1 cellular context compared by ENCODE assay signal in the genomic region with DNA sequence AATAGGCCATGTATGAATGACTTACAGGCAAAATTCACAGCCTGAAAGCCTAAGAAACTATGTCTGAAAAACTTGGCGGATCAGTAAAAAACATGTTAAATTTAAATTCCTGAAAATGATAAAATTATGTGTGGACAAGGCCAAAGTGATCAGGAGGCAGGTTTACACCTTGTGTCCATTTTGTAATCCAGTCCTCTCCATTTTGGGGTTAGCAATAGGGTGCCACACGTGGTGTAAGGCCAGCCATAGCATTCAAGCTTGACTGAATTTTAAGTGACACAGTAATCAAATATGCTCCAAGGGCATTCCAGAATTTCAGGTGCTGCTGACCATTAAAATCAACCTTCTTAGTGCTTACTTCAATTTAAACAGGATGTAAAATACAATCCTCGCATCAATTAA.
TF ChIP-seq lines count a peak whose summit lies in the region.

No MANE protein-coding gene starts in this region.

TF ChIP-seq in HepG2, 621 proteins besides CTCF, POLR2A, EP300 and RAD21 (continued from another document and continues in another):
- TF ChIP-seq, protein P1, sequence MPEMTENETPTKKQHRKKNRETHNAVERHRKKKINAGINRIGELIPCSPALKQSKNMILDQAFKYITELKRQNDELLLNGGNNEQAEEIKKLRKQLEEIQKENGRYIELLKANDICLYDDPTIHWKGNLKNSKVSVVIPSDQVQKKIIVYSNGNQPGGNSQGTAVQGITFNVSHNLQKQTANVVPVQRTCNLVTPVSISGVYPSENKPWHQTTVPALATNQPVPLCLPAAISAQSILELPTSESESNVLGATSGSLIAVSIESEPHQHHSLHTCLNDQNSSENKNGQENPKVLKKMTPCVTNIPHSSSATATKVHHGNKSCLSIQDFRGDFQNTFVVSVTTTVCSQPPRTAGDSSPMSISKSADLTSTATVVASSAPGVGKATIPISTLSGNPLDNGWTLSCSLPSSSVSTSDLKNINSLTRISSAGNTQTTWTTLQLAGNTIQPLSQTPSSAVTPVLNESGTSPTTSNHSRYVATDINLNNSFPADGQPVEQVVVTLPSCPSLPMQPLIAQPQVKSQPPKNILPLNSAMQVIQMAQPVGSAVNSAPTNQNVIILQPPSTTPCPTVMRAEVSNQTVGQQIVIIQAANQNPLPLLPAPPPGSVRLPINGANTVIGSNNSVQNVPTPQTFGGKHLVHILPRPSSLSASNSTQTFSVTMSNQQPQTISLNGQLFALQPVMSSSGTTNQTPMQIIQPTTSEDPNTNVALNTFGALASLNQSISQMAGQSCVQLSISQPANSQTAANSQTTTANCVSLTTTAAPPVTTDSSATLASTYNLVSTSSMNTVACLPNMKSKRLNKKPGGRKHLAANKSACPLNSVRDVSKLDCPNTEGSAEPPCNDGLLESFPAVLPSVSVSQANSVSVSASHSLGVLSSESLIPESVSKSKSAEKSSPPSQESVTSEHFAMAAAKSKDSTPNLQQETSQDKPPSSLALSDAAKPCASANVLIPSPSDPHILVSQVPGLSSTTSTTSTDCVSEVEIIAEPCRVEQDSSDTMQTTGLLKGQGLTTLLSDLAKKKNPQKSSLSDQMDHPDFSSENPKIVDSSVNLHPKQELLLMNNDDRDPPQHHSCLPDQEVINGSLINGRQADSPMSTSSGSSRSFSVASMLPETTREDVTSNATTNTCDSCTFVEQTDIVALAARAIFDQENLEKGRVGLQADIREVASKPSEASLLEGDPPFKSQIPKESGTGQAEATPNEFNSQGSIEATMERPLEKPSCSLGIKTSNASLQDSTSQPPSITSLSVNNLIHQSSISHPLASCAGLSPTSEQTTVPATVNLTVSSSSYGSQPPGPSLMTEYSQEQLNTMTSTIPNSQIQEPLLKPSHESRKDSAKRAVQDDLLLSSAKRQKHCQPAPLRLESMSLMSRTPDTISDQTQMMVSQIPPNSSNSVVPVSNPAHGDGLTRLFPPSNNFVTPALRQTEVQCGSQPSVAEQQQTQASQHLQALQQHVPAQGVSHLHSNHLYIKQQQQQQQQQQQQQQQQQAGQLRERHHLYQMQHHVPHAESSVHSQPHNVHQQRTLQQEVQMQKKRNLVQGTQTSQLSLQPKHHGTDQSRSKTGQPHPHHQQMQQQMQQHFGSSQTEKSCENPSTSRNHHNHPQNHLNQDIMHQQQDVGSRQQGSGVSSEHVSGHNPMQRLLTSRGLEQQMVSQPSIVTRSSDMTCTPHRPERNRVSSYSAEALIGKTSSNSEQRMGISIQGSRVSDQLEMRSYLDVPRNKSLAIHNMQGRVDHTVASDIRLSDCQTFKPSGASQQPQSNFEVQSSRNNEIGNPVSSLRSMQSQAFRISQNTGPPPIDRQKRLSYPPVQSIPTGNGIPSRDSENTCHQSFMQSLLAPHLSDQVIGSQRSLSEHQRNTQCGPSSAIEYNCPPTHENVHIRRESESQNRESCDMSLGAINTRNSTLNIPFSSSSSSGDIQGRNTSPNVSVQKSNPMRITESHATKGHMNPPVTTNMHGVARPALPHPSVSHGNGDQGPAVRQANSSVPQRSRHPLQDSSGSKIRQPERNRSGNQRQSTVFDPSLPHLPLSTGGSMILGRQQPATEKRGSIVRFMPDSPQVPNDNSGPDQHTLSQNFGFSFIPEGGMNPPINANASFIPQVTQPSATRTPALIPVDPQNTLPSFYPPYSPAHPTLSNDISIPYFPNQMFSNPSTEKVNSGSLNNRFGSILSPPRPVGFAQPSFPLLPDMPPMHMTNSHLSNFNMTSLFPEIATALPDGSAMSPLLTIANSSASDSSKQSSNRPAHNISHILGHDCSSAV (CRISPR knock-in tag; IDR thresholded peaks at IDR 0.05; ENCODE audit: borderline replicate concordance): no peak
- no peak for TF ChIP-seq ZNF562 (CRISPR knock-in tag; IDR thresholded peaks at IDR 0.05; ENCODE audit: borderline replicate concordance)
- no peak for TF ChIP-seq ESRRA (CRISPR knock-in tag; IDR thresholded peaks at IDR 0.05; ENCODE audit: low read depth)
- 0 out of 2 replicates have a peak, but pooled peaks have one; percentile 26 for TF ChIP-seq MYC (CRISPR knock-in tag; IDR thresholded peaks at IDR 0.05; ENCODE audit: borderline replicate concordance)
- TF ChIP-seq, protein P2, sequence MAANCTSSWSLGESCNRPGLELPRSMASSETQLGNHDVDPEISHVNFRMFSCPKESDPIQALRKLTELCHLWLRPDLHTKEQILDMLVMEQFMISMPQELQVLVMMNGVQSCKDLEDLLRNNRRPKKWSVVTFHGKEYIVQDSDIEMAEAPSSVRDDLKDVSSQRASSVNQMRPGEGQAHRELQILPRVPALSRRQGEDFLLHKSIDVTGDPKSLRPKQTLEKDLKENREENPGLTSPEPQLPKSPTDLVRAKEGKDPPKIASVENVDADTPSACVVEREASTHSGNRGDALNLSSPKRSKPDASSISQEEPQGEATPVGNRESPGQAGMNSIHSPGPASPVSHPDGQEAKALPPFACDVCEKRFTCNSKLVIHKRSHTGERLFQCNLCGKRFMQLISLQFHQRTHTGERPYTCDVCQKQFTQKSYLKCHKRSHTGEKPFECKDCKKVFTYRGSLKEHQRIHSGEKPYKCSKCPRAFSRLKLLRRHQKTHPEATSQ (CRISPR knock-in tag; IDR thresholded peaks at IDR 0.05; ENCODE audit: borderline replicate concordance): no peak
- TF ChIP-seq ZFP36L2 (CRISPR knock-in tag; IDR thresholded peaks at IDR 0.05): no peak
- TF ChIP-seq RARA (CRISPR knock-in tag; IDR thresholded peaks at IDR 0.05): 0 out of 2 replicates have a peak, but pooled peaks have one; percentile 22
- TF ChIP-seq HNRNPH1 (optimal IDR thresholded peaks at IDR 0.05; ENCODE audit: low read depth, low read length): no peak
- TF ChIP-seq, protein P3, sequence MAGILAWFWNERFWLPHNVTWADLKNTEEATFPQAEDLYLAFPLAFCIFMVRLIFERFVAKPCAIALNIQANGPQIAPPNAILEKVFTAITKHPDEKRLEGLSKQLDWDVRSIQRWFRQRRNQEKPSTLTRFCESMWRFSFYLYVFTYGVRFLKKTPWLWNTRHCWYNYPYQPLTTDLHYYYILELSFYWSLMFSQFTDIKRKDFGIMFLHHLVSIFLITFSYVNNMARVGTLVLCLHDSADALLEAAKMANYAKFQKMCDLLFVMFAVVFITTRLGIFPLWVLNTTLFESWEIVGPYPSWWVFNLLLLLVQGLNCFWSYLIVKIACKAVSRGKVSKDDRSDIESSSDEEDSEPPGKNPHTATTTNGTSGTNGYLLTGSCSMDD (CRISPR knock-in tag; IDR thresholded peaks at IDR 0.05): no peak
- no peak for TF ChIP-seq ERF (CRISPR knock-in tag; IDR thresholded peaks at IDR 0.05)
- no peak for TF ChIP-seq ZMAT3 (CRISPR knock-in tag; conservative IDR thresholded peaks at IDR 0.05)
- TF ChIP-seq, protein P4, sequence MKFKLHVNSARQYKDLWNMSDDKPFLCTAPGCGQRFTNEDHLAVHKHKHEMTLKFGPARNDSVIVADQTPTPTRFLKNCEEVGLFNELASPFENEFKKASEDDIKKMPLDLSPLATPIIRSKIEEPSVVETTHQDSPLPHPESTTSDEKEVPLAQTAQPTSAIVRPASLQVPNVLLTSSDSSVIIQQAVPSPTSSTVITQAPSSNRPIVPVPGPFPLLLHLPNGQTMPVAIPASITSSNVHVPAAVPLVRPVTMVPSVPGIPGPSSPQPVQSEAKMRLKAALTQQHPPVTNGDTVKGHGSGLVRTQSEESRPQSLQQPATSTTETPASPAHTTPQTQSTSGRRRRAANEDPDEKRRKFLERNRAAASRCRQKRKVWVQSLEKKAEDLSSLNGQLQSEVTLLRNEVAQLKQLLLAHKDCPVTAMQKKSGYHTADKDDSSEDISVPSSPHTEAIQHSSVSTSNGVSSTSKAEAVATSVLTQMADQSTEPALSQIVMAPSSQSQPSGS (CRISPR knock-in tag; IDR thresholded peaks at IDR 0.05): peak; percentile 33; the same call in 1 of the 2 replicates
- no peak for TF ChIP-seq KDM1A (CRISPR knock-in tag; IDR thresholded peaks at IDR 0.05)
- TF ChIP-seq KDM5A (IDR thresholded peaks at IDR 0.05; ENCODE audit: borderline replicate concordance, low read length): 0 out of 2 replicates have a peak, but pooled peaks have one; percentile 45
- TF ChIP-seq TEAD3 (CRISPR knock-in tag; optimal IDR thresholded peaks at IDR 0.05; ENCODE audit: borderline replicate concordance): peak; percentile 47
- peak; percentile 33 for TF ChIP-seq IRF2 (CRISPR knock-in tag; IDR thresholded peaks at IDR 0.05)
- no peak for TF ChIP-seq HIVEP1 (CRISPR knock-in tag; IDR thresholded peaks at IDR 0.05)
- TF ChIP-seq HES4 (CRISPR knock-in tag; IDR thresholded peaks at IDR 0.05; ENCODE audit: borderline replicate concordance): no peak
- TF ChIP-seq, protein P5, sequence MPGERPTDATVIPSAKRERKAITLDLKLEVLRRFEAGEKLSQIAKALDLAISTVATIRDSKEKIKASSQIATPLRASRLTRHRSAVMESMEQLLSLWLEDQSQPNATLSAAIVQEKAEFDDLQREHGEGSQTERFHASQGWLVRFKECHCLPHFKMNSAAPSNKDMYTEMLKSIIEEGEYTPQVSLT (CRISPR knock-in tag; IDR thresholded peaks at IDR 0.05; ENCODE audit: borderline replicate concordance, low read depth): no peak
- TF ChIP-seq ZMYM4 (CRISPR knock-in tag; IDR thresholded peaks at IDR 0.05): no peak
- peak; percentile 29; the same call in 1 of the 2 replicates for TF ChIP-seq SOX5 (CRISPR knock-in tag; IDR thresholded peaks at IDR 0.05; ENCODE audit: borderline replicate concordance)
- no peak for TF ChIP-seq NCOA1 (CRISPR knock-in tag; IDR thresholded peaks at IDR 0.05)
- TF ChIP-seq ZNF446 (CRISPR knock-in tag; IDR thresholded peaks at IDR 0.05): no peak
- no peak for TF ChIP-seq ZNF547 (CRISPR knock-in tag; IDR thresholded peaks at IDR 0.05)
- TF ChIP-seq FLYWCH1 (CRISPR knock-in tag; IDR thresholded peaks at IDR 0.05): no peak
- no peak for TF ChIP-seq NR2F6 (IDR thresholded peaks at IDR 0.05)
- TF ChIP-seq NR2F6 (CRISPR knock-in tag; IDR thresholded peaks at IDR 0.05): 0 out of 2 replicates have a peak, but pooled peaks have one; percentile 30
- TF ChIP-seq YY1 (IDR thresholded peaks at IDR 0.05; ENCODE audit: insufficient read depth, insufficient replicate concordance, low read depth, low read length): peak; percentile 88
- TF ChIP-seq ZFP41 (CRISPR knock-in tag; IDR thresholded peaks at IDR 0.05; ENCODE audit: borderline replicate concordance): no peak
- TF ChIP-seq NCOA5 (CRISPR knock-in tag; IDR thresholded peaks at IDR 0.05): no peak
- no peak for TF ChIP-seq FOXP1 (IDR thresholded peaks at IDR 0.05)
- TF ChIP-seq FOXP1 (CRISPR knock-in tag; IDR thresholded peaks at IDR 0.05): no peak
- TF ChIP-seq, protein P6, sequence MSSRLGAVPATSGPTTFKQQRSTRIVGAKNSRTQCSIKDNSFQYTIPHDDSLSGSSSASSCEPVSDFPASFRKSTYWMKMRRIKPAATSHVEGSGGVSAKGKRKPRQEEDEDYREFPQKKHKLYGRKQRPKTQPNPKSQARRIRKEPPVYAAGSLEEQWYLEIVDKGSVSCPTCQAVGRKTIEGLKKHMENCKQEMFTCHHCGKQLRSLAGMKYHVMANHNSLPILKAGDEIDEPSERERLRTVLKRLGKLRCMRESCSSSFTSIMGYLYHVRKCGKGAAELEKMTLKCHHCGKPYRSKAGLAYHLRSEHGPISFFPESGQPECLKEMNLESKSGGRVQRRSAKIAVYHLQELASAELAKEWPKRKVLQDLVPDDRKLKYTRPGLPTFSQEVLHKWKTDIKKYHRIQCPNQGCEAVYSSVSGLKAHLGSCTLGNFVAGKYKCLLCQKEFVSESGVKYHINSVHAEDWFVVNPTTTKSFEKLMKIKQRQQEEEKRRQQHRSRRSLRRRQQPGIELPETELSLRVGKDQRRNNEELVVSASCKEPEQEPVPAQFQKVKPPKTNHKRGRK (CRISPR knock-in tag; IDR thresholded peaks at IDR 0.05): no peak
- 0 out of 2 replicates have a peak, but pooled peaks have one; percentile 38 for TF ChIP-seq SIX4 (CRISPR knock-in tag; IDR thresholded peaks at IDR 0.05)
- TF ChIP-seq CBX5 (CRISPR knock-in tag; IDR thresholded peaks at IDR 0.05; ENCODE audit: borderline replicate concordance): no peak
- TF ChIP-seq ZNF329 (CRISPR knock-in tag; IDR thresholded peaks at IDR 0.05; ENCODE audit: low read depth): no peak
- no peak for TF ChIP-seq ZFP37 (CRISPR knock-in tag; IDR thresholded peaks at IDR 0.05; ENCODE audit: borderline replicate concordance)
- TF ChIP-seq, protein P7, sequence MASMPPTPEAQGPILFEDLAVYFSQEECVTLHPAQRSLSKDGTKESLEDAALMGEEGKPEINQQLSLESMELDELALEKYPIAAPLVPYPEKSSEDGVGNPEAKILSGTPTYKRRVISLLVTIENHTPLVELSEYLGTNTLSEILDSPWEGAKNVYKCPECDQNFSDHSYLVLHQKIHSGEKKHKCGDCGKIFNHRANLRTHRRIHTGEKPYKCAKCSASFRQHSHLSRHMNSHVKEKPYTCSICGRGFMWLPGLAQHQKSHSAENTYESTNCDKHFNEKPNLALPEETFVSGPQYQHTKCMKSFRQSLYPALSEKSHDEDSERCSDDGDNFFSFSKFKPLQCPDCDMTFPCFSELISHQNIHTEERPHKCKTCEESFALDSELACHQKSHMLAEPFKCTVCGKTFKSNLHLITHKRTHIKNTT (CRISPR knock-in tag; IDR thresholded peaks at IDR 0.05): no peak
- no peak for TF ChIP-seq MAZ (IDR thresholded peaks at IDR 0.05; ENCODE audit: borderline replicate concordance, low read depth, low read length)
- peak; percentile 32; the same call in 1 of the 2 replicates for TF ChIP-seq MAZ (CRISPR knock-in tag; IDR thresholded peaks at IDR 0.05; ENCODE audit: low read depth)
- TF ChIP-seq, protein P8, sequence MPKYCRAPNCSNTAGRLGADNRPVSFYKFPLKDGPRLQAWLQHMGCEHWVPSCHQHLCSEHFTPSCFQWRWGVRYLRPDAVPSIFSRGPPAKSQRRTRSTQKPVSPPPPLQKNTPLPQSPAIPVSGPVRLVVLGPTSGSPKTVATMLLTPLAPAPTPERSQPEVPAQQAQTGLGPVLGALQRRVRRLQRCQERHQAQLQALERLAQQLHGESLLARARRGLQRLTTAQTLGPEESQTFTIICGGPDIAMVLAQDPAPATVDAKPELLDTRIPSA (CRISPR knock-in tag; IDR thresholded peaks at IDR 0.05; ENCODE audit: borderline replicate concordance): no peak
- TF ChIP-seq KDM6A (CRISPR knock-in tag; IDR thresholded peaks at IDR 0.05; ENCODE audit: low read depth): no peak
- no peak for TF ChIP-seq TCF7L2 (IDR thresholded peaks at IDR 0.05; ENCODE audit: low read depth, low read length)
- TF ChIP-seq, protein P9, sequence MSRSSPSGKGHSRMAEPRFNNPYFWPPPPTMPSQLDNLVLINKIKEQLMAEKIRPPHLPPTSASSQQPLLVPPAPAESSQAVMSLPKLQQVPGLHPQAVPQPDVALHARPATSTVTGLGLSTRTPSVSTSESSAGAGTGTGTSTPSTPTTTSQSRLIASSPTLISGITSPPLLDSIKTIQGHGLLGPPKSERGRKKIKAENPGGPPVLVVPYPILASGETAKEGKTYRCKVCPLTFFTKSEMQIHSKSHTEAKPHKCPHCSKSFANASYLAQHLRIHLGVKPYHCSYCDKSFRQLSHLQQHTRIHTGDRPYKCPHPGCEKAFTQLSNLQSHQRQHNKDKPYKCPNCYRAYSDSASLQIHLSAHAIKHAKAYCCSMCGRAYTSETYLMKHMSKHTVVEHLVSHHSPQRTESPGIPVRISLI (CRISPR knock-in tag; IDR thresholded peaks at IDR 0.05; ENCODE audit: borderline replicate concordance): no peak
- TF ChIP-seq CREM (IDR thresholded peaks at IDR 0.05): peak; percentile 9; the same call in 1 of the 2 replicates
- no peak for TF ChIP-seq CREM (CRISPR knock-in tag; IDR thresholded peaks at IDR 0.05)
- no peak for TF ChIP-seq ZNF75D (CRISPR knock-in tag; IDR thresholded peaks at IDR 0.05; ENCODE audit: borderline replicate concordance)
- no peak for TF ChIP-seq ZNF337 (CRISPR knock-in tag; IDR thresholded peaks at IDR 0.05; ENCODE audit: borderline replicate concordance, low read depth)
- TF ChIP-seq SP140L (CRISPR knock-in tag; IDR thresholded peaks at IDR 0.05; ENCODE audit: borderline replicate concordance): no peak
- TF ChIP-seq SETDB1 (CRISPR knock-in tag; IDR thresholded peaks at IDR 0.05; ENCODE audit: borderline replicate concordance): no peak
